In genomic region chr11:113553235-113553634, GRCh38 we compare ENCODE assay signal across 12 cellular contexts.
DNase-seq lines count a peak whose midpoint lies in the region; FAIRE-seq and TF ChIP-seq lines count a peak whose summit lies in the region.
"Had no signal": no experiment of that assay in that cellular context is flagged by ENCODE, and none has a peak within 500 bp of the region (broad histone marks: within the 10 kb centered on the region; RNA-seq: fewer than 3 reads in every experiment).

No MANE protein-coding gene starts in this region.

- no peak overlapping the region for H2AFZ ChIP-seq in hepatocyte

- H3K4me1 ChIP-seq in hepatocyte (ENCODE audit: insufficient read depth) (no peaks in the 10 kb centered on the region), skeletal muscle satellite cell (ENCODE audit: control insufficient read depth, insufficient read depth, low read length) (peaks cover 31% of the 10 kb centered on the region)
- H3K4me1 ChIP-seq: spleen had no signal

- no peaks in the 10 kb centered on the region for H3K9me2 ChIP-seq in hepatocyte (replicated peaks; ENCODE audit: insufficient read depth)

- H3K4me3 ChIP-seq in hepatocyte (no peak overlapping the region), skeletal muscle satellite cell (ENCODE audit: low read length) (no peak overlapping the region)
- H3K4me3 ChIP-seq: spleen had no signal

- no peak overlapping the region for H3K9ac ChIP-seq in skeletal muscle satellite cell (ENCODE audit: low read depth, low read length)

- H3K4me2 ChIP-seq in hepatocyte (peak overlapping the region; percentile 6), skeletal muscle satellite cell (ENCODE audit: low read length) (peak overlapping the region; percentile 11)

- no peak for TF ChIP-seq POLR2A in H54 (IDR thresholded peaks at IDR 0.05; ENCODE audit: low read depth, low read length)

- DNase-seq in H54 (ENCODE audit: insufficient read length, low spot score) (peak; percentile 38), hepatocyte (ENCODE audit: low spot score) (peak; percentile 59), hippocampal formation (lab: John Stamatoyannopoulos, UW) (no peak), NCI-H1930 (lab: John Stamatoyannopoulos, UW) (no peak), NCI-H2227 (lab: John Stamatoyannopoulos, UW; ENCODE audit: unreplicated experiment) (no peak)
- no peak for DNase-seq in stimulated activated CD4-positive, alpha-beta T cell treated with anti-CD3 and anti-CD28 coated beads, Interleukin-12 subunit alpha, Interleukin-12 subunit beta, amount 100 ng/mL, for 4 hours
- DNase-seq: caudate nucleus; SHP77 treated with DMSO at 0.1 percent for 48 hours; spleen; stimulated activated naive CD8-positive, alpha-beta T cell treated with anti-CD3 and anti-CD28 coated beads, Interleukin-15, amount 100 ng/mL, for 72 hours had no signal

- peak; percentile 97 for FAIRE-seq in H54 (lab: Jason Lieb, UNC)

- H3K36me3 ChIP-seq in hepatocyte (replicated peaks; ENCODE audit: insufficient read depth, low read depth), result no peaks in the 10 kb centered on the region
- no peaks in the 10 kb centered on the region for H3K36me3 ChIP-seq in skeletal muscle satellite cell (ENCODE audit: insufficient read depth, low read length)
- H3K36me3 ChIP-seq: spleen had no signal

- H3K27ac ChIP-seq in VCaP (peak overlapping the region; percentile 69; the same call in 1 of the 2 replicates), hepatocyte (no peak overlapping the region)
- H3K27ac ChIP-seq: spleen had no signal

- no peaks in the 10 kb centered on the region for H3K9me3 ChIP-seq in hepatocyte (ENCODE audit: low read depth)
- H3K9me3 ChIP-seq in skeletal muscle satellite cell (replicated peaks; ENCODE audit: low read length), result no peaks in the 10 kb centered on the region
- H3K9me3 ChIP-seq: spleen had no signal

- 38% methylated on average over 8 of the region's 8 CpGs for WGBS in hepatocyte (ENCODE audit: low lambda C conversion rate, missing lambda C conversion rate)

- no peaks in the 10 kb centered on the region for H3K79me2 ChIP-seq in hepatocyte

- H4K20me1 ChIP-seq in hepatocyte (ENCODE audit: insufficient read depth, poor library complexity, severe bottlenecking), result no peaks in the 10 kb centered on the region

- no peak for TF ChIP-seq CTCF in VCaP (conservative IDR thresholded peaks at IDR 0.05)
- TF ChIP-seq CTCF in hepatocyte (IDR thresholded peaks at IDR 0.05; ENCODE audit: poor library complexity), result no peak

- H3K27me3 ChIP-seq in hepatocyte (no peaks in the 10 kb centered on the region), skeletal muscle satellite cell (ENCODE audit: control insufficient read depth, insufficient read depth, low read length) (no peaks in the 10 kb centered on the region)

Comparison
In these comparisons a context has a peak if more than half of its experiments do, and no peak if none do; other contexts are left out.
1. DNase-seq: peak in H54 (single experiment) and hepatocyte (single experiment); none in stimulated activated CD4-positive, alpha-beta T cell treated with anti-CD3 and anti-CD28 coated beads, Interleukin-12 subunit alpha, Interleukin-12 subunit beta, amount 100 ng/mL, for 4 hours (single experiment), hippocampal formation (0 of 2), NCI-H1930 (0 of 2) and NCI-H2227 (single experiment).